24 cellular contexts compared by ENCODE assay signal in the genomic region with DNA sequence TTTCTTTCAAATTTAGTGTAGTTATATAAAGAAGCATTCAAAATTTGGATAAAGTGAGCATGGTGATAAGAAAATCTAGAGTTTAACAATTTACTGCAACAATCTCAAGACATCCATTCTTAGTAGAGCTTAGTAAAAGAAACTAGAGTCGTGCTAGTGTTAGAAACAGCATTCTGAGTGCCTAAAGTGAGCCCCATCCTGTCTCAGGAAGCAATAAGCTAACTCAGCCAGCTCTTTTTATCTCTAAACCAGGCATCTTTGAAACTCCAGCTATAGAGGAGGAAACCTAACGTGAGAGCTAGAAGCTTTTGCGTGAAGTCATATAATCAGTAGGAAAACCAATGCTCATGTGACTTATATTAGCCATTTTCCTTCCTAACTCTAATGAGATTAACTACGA.
DNase-seq lines count a peak whose midpoint lies in the region; ATAC-seq and TF ChIP-seq lines count a peak whose summit lies in the region.
"Had no signal": no experiment of that assay in that cellular context is flagged by ENCODE, and none has a peak within 500 bp of the region (broad histone marks: within the 10 kb centered on the region; RNA-seq: fewer than 3 reads in every experiment).

No MANE protein-coding gene starts in this region.

- H3K4me3 ChIP-seq in SU-DHL-6 (ENCODE audit: insufficient read depth, low read length, poor library complexity, severe bottlenecking): no peak overlapping the region
- H3K4me3 ChIP-seq: MG63, Peyer's patch had no signal

- H3K27me3 Mint-ChIP-seq in nephron (ENCODE audit: low read depth): no peaks in the 10 kb centered on the region
- H3K27me3 Mint-ChIP-seq: B cell; CD8-positive, alpha-beta memory T cell had no signal

- no peaks in the 10 kb centered on the region for H3K36me3 Mint-ChIP-seq in nephron (ENCODE audit: low read depth)
- H3K36me3 Mint-ChIP-seq: CD14-positive monocyte; CD8-positive, alpha-beta memory T cell had no signal

- H3F3A ChIP-seq in SU-DHL-6 (ENCODE audit: insufficient read depth): no peaks in the 10 kb centered on the region

- no peaks in the 10 kb centered on the region for H4K20me1 ChIP-seq in SU-DHL-6 (ENCODE audit: low read depth, low read length)

- no peak overlapping the region for H3K9ac ChIP-seq in SU-DHL-6 (ENCODE audit: low read length)
- H3K9ac ChIP-seq: SK-N-SH had no signal

- DNase-seq in activated CD4-positive, CD25-positive, alpha-beta regulatory T cell (lab: John Stamatoyannopoulos, UW): no peak
- DNase-seq in SHP77 (lab: John Stamatoyannopoulos, UW) (no peak), NCI-H2029 treated with DMSO at 0.1 percent for 48 hours (lab: John Stamatoyannopoulos, UW) (no peak)
- DNase-seq: CD8-positive, alpha-beta memory T cell; DMS 273 treated with DMSO at 0.1 percent for 48 hours; DMS79; EL; GDM1; IMR-90; KG1; MG63; NCI-H2029; NCI-H526 treated with DMSO at 0.1 percent for 48 hours; OCI-M1; Peyer's patch; SK-N-SH had no signal

- no peak for TF ChIP-seq CTCF in SU-DHL-6 (IDR thresholded peaks at IDR 0.05; ENCODE audit: insufficient read depth, low read length, poor library complexity, severe bottlenecking)
- TF ChIP-seq CTCF in nephron (IDR thresholded peaks at IDR 0.05; ENCODE audit: unreplicated experiment in 3 of 3): no peak

- H3K4me1 Mint-ChIP-seq in nephron: no peaks in the 10 kb centered on the region
- H3K4me1 Mint-ChIP-seq: B cell; CD14-positive monocyte; CD8-positive, alpha-beta memory T cell had no signal

- H3K9me2 ChIP-seq in SU-DHL-6 (replicated peaks; ENCODE audit: insufficient read depth, low read length): no peaks in the 10 kb centered on the region
- H3K9me2 ChIP-seq: SK-N-SH had no signal

- H3K27ac Mint-ChIP-seq in nephron: peak overlapping the region; percentile 18 to 40 (median 19)
- H3K27ac Mint-ChIP-seq: B cell; CD14-positive monocyte; CD8-positive, alpha-beta memory T cell had no signal

- no peaks in the 10 kb centered on the region for H3K27me3 ChIP-seq in SU-DHL-6 (ENCODE audit: low read length)
- H3K27me3 ChIP-seq: Peyer's patch had no signal

- H3K36me3 ChIP-seq in SU-DHL-6 (ENCODE audit: low read length): no peaks in the 10 kb centered on the region
- H3K36me3 ChIP-seq: MG63, Peyer's patch had no signal

- H3K9me3 ChIP-seq in SU-DHL-6 (ENCODE audit: insufficient read depth, low read length): peaks cover 5% of the 10 kb centered on the region; the same call in 1 of the 2 replicates
- H3K9me3 ChIP-seq: MG63, Peyer's patch, SK-N-SH had no signal

- no peak overlapping the region for H3K4me2 ChIP-seq in SU-DHL-6 (ENCODE audit: low read depth, low read length, poor library complexity, severe bottlenecking)
- H3K4me2 ChIP-seq: SK-N-SH had no signal

- peak overlapping the region; percentile 60 for H2AFZ ChIP-seq in SU-DHL-6 (ENCODE audit: low read depth, low read length, severe bottlenecking)

- no peaks in the 10 kb centered on the region for H3K9me3 Mint-ChIP-seq in nephron

- no peaks in the 10 kb centered on the region for H3K79me2 ChIP-seq in SU-DHL-6 (ENCODE audit: insufficient read depth, low read length)

- no peak overlapping the region for H3K27ac ChIP-seq in SU-DHL-6 (ENCODE audit: low read depth, low read length)
- H3K27ac ChIP-seq: 22Rv1, Peyer's patch had no signal

- no peak overlapping the region for H3K4me3 Mint-ChIP-seq in nephron
- H3K4me3 Mint-ChIP-seq: B cell; CD14-positive monocyte; CD8-positive, alpha-beta memory T cell had no signal

- ATAC-seq in GM18511 (IDR thresholded peaks at IDR 0.05; ENCODE audit: unreplicated experiment) (peak; percentile 52), HG02678 (IDR thresholded peaks at IDR 0.05; ENCODE audit: unreplicated experiment) (peak; percentile 42), HG03025 (IDR thresholded peaks at IDR 0.05; ENCODE audit: low FRiP score, unreplicated experiment) (no peak)
